Comparison of ENCODE assay signal across 2 cellular contexts in the genomic region with DNA sequence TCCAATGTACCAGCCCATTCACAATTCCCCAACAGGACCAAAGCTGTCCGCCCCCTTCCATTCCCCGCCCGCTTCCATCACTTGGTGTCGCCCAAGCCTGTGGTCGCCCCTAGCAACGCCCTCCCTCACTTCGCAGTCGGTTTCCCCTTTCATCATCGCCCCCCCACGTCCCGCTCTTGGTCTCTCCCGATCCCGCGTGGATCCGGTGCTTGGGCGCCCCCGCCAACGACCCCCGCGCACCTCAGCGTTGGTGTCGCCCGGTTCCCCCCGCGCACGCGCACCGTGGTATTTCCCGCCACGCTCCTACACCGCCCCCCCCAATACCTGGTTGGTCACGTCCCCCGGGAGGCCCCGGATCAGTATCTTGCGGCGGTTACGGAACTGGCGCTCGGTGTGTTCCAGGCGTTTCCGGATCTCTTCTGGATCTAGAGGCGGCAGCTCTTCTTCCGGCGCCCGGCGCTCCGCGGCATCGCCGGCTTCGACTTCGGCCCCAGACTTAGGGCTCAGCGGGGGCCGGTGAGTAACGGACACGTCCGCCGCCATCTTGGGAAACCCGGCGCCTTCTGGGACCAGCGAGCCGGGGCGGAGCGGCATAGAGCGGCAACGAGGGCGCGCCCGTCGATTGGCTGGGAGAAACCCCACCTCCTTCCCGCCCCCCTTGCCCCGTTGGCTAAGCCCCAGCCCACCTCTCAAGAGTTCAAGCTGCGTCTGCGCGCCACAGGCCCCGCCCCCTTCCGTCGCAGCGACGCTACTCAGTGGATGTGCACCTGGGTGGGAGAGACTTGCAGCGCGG.
TF ChIP-seq lines count a peak whose summit lies in the region.

A gene with protein sequence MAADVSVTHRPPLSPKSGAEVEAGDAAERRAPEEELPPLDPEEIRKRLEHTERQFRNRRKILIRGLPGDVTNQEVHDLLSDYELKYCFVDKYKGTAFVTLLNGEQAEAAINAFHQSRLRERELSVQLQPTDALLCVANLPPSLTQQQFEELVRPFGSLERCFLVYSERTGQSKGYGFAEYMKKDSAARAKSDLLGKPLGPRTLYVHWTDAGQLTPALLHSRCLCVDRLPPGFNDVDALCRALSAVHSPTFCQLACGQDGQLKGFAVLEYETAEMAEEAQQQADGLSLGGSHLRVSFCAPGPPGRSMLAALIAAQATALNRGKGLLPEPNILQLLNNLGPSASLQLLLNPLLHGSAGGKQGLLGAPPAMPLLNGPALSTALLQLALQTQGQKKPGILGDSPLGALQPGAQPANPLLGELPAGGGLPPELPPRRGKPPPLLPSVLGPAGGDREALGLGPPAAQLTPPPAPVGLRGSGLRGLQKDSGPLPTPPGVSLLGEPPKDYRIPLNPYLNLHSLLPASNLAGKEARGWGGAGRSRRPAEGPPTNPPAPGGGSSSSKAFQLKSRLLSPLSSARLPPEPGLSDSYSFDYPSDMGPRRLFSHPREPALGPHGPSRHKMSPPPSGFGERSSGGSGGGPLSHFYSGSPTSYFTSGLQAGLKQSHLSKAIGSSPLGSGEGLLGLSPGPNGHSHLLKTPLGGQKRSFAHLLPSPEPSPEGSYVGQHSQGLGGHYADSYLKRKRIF (minus strand): TSS at position 565 of the 793 bp plus-strand sequence. CDS start 22 bp downstream, at position 543.

TF ChIP-seq in A549, 52 proteins besides CTCF, POLR2A, EP300 and RAD21 (continued from another document):
- TF ChIP-seq CBX8 (IDR thresholded peaks at IDR 0.05) (no peak), FOXS1 (CRISPR knock-in tag; IDR thresholded peaks at IDR 0.05) (no peak), HDAC2 (IDR thresholded peaks at IDR 0.05) (no peak), ZNF302 (CRISPR knock-in tag; IDR thresholded peaks at IDR 0.05) (no peak), MAX (IDR thresholded peaks at IDR 0.05) (peak; percentile 74), MAZ (IDR thresholded peaks at IDR 0.05; ENCODE audit: borderline replicate concordance, low read depth, low read length) (no peak), ESRRA (IDR thresholded peaks at IDR 0.05; ENCODE audit: borderline replicate concordance, low read length) (no peak), CHD4 (IDR thresholded peaks at IDR 0.05; ENCODE audit: borderline replicate concordance) (no peak), JUN (IDR thresholded peaks at IDR 0.05) (peak in 1 of 2 experiments; percentile 76; a peak in 3 of 5 replicates), NR3C1 (IDR thresholded peaks at IDR 0.05) (no peak), SREBF2 (IDR thresholded peaks at IDR 0.05) (no peak), ZSCAN20 (CRISPR knock-in tag; IDR thresholded peaks at IDR 0.05) (no peak), EHF (CRISPR knock-in tag; IDR thresholded peaks at IDR 0.05) (no peak), FOSB (CRISPR knock-in tag; IDR thresholded peaks at IDR 0.05) (no peak), EHMT2 (IDR thresholded peaks at IDR 0.05; ENCODE audit: low read depth) (no peak), RNF2 (IDR thresholded peaks at IDR 0.05; ENCODE audit: borderline replicate concordance, low read depth) (no peak), RARB (CRISPR knock-in tag; IDR thresholded peaks at IDR 0.05) (no peak), TP53 (CRISPR knock-in tag; IDR thresholded peaks at IDR 0.05) (no peak), JUNB (IDR thresholded peaks at IDR 0.05) (no peak), CHD2 (IDR thresholded peaks at IDR 0.05; ENCODE audit: low read length, partially characterized antibody) (no peak), HOXA7 (CRISPR knock-in tag; IDR thresholded peaks at IDR 0.05) (no peak), ZFP36 (IDR thresholded peaks at IDR 0.05; ENCODE audit: borderline replicate concordance, partially characterized antibody) (no peak), RFX5 (IDR thresholded peaks at IDR 0.05) (no peak), NFE2L2 (conservative IDR thresholded peaks at IDR 0.05; ENCODE audit: low read length) (no peak)
- TF ChIP-seq, protein P1, sequence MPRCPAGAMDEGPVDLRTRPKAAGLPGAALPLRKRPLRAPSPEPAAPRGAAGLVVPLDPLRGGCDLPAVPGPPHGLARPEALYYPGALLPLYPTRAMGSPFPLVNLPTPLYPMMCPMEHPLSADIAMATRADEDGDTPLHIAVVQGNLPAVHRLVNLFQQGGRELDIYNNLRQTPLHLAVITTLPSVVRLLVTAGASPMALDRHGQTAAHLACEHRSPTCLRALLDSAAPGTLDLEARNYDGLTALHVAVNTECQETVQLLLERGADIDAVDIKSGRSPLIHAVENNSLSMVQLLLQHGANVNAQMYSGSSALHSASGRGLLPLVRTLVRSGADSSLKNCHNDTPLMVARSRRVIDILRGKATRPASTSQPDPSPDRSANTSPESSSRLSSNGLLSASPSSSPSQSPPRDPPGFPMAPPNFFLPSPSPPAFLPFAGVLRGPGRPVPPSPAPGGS (IDR thresholded peaks at IDR 0.05), result peak; percentile 83; the same call in 2 of the 3 replicates

TF ChIP-seq in K562, 482 proteins besides CTCF, POLR2A, EP300 and RAD21 (continued from another document and continues in another):
- TF ChIP-seq, protein P2, sequence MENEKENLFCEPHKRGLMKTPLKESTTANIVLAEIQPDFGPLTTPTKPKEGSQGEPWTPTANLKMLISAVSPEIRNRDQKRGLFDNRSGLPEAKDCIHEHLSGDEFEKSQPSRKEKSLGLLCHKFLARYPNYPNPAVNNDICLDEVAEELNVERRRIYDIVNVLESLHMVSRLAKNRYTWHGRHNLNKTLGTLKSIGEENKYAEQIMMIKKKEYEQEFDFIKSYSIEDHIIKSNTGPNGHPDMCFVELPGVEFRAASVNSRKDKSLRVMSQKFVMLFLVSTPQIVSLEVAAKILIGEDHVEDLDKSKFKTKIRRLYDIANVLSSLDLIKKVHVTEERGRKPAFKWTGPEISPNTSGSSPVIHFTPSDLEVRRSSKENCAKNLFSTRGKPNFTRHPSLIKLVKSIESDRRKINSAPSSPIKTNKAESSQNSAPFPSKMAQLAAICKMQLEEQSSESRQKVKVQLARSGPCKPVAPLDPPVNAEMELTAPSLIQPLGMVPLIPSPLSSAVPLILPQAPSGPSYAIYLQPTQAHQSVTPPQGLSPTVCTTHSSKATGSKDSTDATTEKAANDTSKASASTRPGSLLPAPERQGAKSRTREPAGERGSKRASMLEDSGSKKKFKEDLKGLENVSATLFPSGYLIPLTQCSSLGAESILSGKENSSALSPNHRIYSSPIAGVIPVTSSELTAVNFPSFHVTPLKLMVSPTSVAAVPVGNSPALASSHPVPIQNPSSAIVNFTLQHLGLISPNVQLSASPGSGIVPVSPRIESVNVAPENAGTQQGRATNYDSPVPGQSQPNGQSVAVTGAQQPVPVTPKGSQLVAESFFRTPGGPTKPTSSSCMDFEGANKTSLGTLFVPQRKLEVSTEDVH (IDR thresholded peaks at IDR 0.05; ENCODE audit: low read depth, partially characterized antibody), result peak; percentile 95
- TF ChIP-seq, protein P3, sequence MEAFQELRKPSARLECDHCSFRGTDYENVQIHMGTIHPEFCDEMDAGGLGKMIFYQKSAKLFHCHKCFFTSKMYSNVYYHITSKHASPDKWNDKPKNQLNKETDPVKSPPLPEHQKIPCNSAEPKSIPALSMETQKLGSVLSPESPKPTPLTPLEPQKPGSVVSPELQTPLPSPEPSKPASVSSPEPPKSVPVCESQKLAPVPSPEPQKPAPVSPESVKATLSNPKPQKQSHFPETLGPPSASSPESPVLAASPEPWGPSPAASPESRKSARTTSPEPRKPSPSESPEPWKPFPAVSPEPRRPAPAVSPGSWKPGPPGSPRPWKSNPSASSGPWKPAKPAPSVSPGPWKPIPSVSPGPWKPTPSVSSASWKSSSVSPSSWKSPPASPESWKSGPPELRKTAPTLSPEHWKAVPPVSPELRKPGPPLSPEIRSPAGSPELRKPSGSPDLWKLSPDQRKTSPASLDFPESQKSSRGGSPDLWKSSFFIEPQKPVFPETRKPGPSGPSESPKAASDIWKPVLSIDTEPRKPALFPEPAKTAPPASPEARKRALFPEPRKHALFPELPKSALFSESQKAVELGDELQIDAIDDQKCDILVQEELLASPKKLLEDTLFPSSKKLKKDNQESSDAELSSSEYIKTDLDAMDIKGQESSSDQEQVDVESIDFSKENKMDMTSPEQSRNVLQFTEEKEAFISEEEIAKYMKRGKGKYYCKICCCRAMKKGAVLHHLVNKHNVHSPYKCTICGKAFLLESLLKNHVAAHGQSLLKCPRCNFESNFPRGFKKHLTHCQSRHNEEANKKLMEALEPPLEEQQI (IDR thresholded peaks at IDR 0.05), result no peak
- TF ChIP-seq E2F5 (CRISPR knock-in tag; IDR thresholded peaks at IDR 0.05) (peak; percentile 80), HEY1 (CRISPR knock-in tag; IDR thresholded peaks at IDR 0.05; ENCODE audit: borderline replicate concordance) (no peak), XRCC3 (IDR thresholded peaks at IDR 0.05) (no peak), CEBPG (CRISPR knock-in tag; IDR thresholded peaks at IDR 0.05) (no peak; the same call in 1 of the 2 replicates), CEBPG (tag; conservative IDR thresholded peaks at IDR 0.05 in 1 of 2, IDR thresholded peaks at IDR 0.05 in 1 of 2) (no peak), ZNF76 (CRISPR knock-in tag; IDR thresholded peaks at IDR 0.05; ENCODE audit: borderline replicate concordance) (no peak), GTF2B (IDR thresholded peaks at IDR 0.05; ENCODE audit: extremely low read depth, insufficient read length) (no peak), CCNT2 (IDR thresholded peaks at IDR 0.05; ENCODE audit: borderline replicate concordance, extremely low read depth, insufficient read length, low read depth, low read length) (peak; percentile 33), HNRNPK (IDR thresholded peaks at IDR 0.05; ENCODE audit: low read depth, low read length, poor library complexity, severe bottlenecking) (no peak), RBFOX2 (IDR thresholded peaks at IDR 0.05; ENCODE audit: low read depth, low read length) (peak; percentile 97), ZNF3 (CRISPR knock-in tag; IDR thresholded peaks at IDR 0.05) (no peak), ZHX1 (conservative IDR thresholded peaks at IDR 0.05; ENCODE audit: low read length) (peak; percentile 76; the same call in 1 of the 2 replicates), NRF1 (conservative IDR thresholded peaks at IDR 0.05 in 1 of 2, IDR thresholded peaks at IDR 0.05 in 1 of 2) (peak; percentile 93 to 94), SP2 (IDR thresholded peaks at IDR 0.05; ENCODE audit: extremely low read depth, low read depth, low read length, poor library complexity, severe bottlenecking) (no peak), NR2C1 (IDR thresholded peaks at IDR 0.05) (no peak), NR2C1 (tag; IDR thresholded peaks at IDR 0.05) (no peak; the same call in 1 of the 2 replicates), ZNF263 (CRISPR knock-in tag; IDR thresholded peaks at IDR 0.05; ENCODE audit: borderline replicate concordance) (peak; percentile 57; the same call in 1 of the 2 replicates), ZNF134 (CRISPR knock-in tag; conservative IDR thresholded peaks at IDR 0.05) (no peak), RBM39 (optimal IDR thresholded peaks at IDR 0.05; ENCODE audit: low read depth, low read length) (no peak), ZNF146 (CRISPR knock-in tag; IDR thresholded peaks at IDR 0.05; ENCODE audit: unreplicated experiment) (no peak), ZNF395 (CRISPR knock-in tag; IDR thresholded peaks at IDR 0.05) (peak; percentile 67; the same call in 1 of the 2 replicates), FOXP4 (CRISPR knock-in tag; IDR thresholded peaks at IDR 0.05; ENCODE audit: borderline replicate concordance) (peak; percentile 92), SMARCB1 (IDR thresholded peaks at IDR 0.05; ENCODE audit: insufficient read length, low read depth) (no peak), NR2F6 (CRISPR knock-in tag; IDR thresholded peaks at IDR 0.05) (no peak), TARDBP (IDR thresholded peaks at IDR 0.05) (0 out of 2 replicates have a peak, but pooled peaks have one; percentile 35)
